In the genomic region with DNA sequence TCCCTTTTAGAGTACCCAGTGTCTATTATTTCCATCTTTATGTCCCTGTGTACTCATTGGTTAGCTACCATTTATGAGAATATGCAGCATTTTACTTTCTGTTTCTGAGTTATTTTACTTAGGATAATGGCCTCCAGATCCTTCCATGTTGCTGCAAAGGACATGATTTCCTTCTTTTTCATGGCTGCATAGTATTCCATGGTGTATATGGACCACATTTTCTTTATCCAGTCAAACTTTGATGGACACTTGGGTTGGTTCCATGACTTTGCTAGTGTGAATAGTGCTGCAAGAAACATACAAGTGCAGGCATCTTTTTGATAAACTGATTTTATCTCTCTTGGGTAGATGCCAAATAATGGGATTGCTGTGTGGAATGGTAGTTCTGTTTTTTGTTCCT, we compare ENCODE assay signal across 24 cellular contexts.
"Had no signal": no experiment of that assay in that cellular context is flagged by ENCODE, and none has a peak within 500 bp of the region (broad histone marks: within the 10 kb centered on the region; RNA-seq: fewer than 3 reads in every experiment).

No MANE protein-coding gene starts in this region.

- H3K27ac ChIP-seq: RWPE1 had no signal

- DNase-seq: KBM-7, MV-4-11, NCI-H1048, NCI-H1105, NCI-H1417 treated with DMSO at 0.1 percent for 48 hours, NCI-H146, NCI-H1694 treated with DMSO at 0.1 percent for 48 hours, NCI-H1930, NCI-H2081, NCI-H2107, NCI-H226, NCI-H446, NCI-H510A, NCI-H524 treated with DMSO at 0.1 percent for 48 hours, NCI-H69, NCI-H774, PC-3, SHP77, SK-N-SH, SW 1271, T-cell had no signal

- H3K36me3 Mint-ChIP-seq: IgD-negative memory B cell, T-cell had no signal

- H3K4me2 ChIP-seq: SK-N-SH had no signal

- H3K9ac ChIP-seq: SK-N-SH had no signal

- H3K27ac Mint-ChIP-seq: IgD-negative memory B cell, T-cell had no signal

- H3K4me3 Mint-ChIP-seq: IgD-negative memory B cell, T-cell had no signal

- H3K9me3 Mint-ChIP-seq: T-cell had no signal

- H3K9me2 ChIP-seq: SK-N-SH had no signal

- ATAC-seq: Panc1, PC-3, T-cell had no signal

- H3K9me3 ChIP-seq: SK-N-SH had no signal
